1 cellular context compared by ENCODE assay signal in genomic region chr16:15517743-15518142, GRCh38.
TF ChIP-seq lines count a peak whose summit lies in the region.

No MANE protein-coding gene starts in this region.

TF ChIP-seq in H1, 55 proteins besides CTCF, POLR2A, EP300 and RAD21 (continued from another document):
- no peak for TF ChIP-seq CHD7 (IDR thresholded peaks at IDR 0.05; ENCODE audit: insufficient replicate concordance, low read length)
